1 cellular context compared by ENCODE assay signal in genomic region chr1:154623358-154623757, GRCh38.
TF ChIP-seq lines count a peak whose summit lies in the region.

No MANE protein-coding gene starts in this region.

TF ChIP-seq in HepG2, 621 proteins besides CTCF, POLR2A, EP300 and RAD21:
- TF ChIP-seq ZFP37 (CRISPR knock-in tag; IDR thresholded peaks at IDR 0.05; ENCODE audit: borderline replicate concordance): no peak
- TF ChIP-seq MNT (IDR thresholded peaks at IDR 0.05): peak; percentile 54; the same call in 1 of the 2 replicates
